8 cellular contexts compared by ENCODE assay signal in the genomic region with DNA sequence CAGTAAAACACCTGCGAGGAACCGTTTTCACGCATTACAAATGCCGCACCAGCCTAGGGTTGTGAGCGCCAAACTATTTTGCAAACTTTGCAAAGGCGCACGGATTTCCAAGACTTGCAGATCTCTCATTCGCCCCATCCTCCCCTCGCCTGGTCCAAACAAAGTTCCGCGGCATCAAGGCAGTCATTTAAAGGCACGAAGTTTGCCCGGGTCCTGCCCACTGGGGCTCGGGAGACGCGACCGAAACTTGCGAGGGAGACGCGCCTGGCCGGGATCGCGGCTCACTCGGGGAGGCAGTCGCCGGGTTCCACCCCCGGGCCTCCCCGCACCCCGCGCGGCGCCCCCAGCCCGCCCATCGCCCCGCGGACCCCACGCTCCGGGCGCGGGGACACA. TPM values are rescaled to one million over a fixed set of nuclear protein-coding genes. Genes with fewer than 3 reads are reported as not detected.
DNase-seq lines count a peak whose midpoint lies in the region; ATAC-seq and TF ChIP-seq lines count a peak whose summit lies in the region.

No MANE protein-coding gene starts in this region.

- intact Hi-C loops in aorta (cut with DNase I), result loop anchor here (5.0 to 10.0 kb wide), 4 partner anchors 84 to 146 kb away; no protein-coding TSS in a partner anchor

- peak overlapping the region; percentile 79 to 96 (median 94) for H3K27ac ChIP-seq in BLaER1 treated with 17β-estradiol and CSF1 and Interleukin-3, amounts not matched to agents 10 nM and 100 nM
- H3K27ac ChIP-seq in aorta (ENCODE audit: low read depth in 1 of 2, low read length in 2 of 2), result peak overlapping the region; percentile 72 to 76

- peak overlapping the region; percentile 82 to 96 (median 91) for H3K27ac Mint-ChIP-seq in nephron

- peaks cover 6% of the 10 kb centered on the region for H3K27me3 Mint-ChIP-seq in activated T-cell treated with anti-CD3 and anti-CD28 coated beads, Interleukin-2, amount 50 U/mL, for 4 hours (ENCODE audit: low read depth)
- H3K27me3 Mint-ChIP-seq in nephron (ENCODE audit: low read depth), result no peaks in the 10 kb centered on the region

- H3K4me1 ChIP-seq in BLaER1 treated with 17β-estradiol and CSF1 and Interleukin-3, amounts not matched to agents 10 nM and 100 nM, result peaks cover 31 to 43% (median 36%) of the 10 kb centered on the region in 10 experiments
- peaks cover 0 to 7% of the 10 kb centered on the region in 2 donors for H3K4me1 ChIP-seq in aorta (ENCODE audit: control insufficient read depth in 1 of 2, insufficient read depth in 2 of 2, low read length in 2 of 2)

- no peaks in the 10 kb centered on the region for H3K27me3 ChIP-seq in BLaER1 treated with 17β-estradiol and CSF1 and Interleukin-3, amounts not matched to agents 10 nM and 100 nM
- H3K27me3 ChIP-seq in aorta (ENCODE audit: control insufficient read depth in 1 of 2, insufficient read depth in 2 of 2, low read length in 1 of 2), result no peaks in the 10 kb centered on the region

- H3K9me3 ChIP-seq in BLaER1 treated with 17β-estradiol and CSF1 and Interleukin-3, amounts not matched to agents 10 nM and 100 nM (replicated peaks in 1 of 11), result peaks cover 0 to 14% (median 4%) of the 10 kb centered on the region in 11 experiments; a peak in 7 of 22 replicates
- H3K9me3 ChIP-seq in aorta (ENCODE audit: control insufficient read depth, low read length), result no peaks in the 10 kb centered on the region

- TF ChIP-seq CTCF in fibroblast of mammary gland (conservative IDR thresholded peaks at IDR 0.05; ENCODE audit: control insufficient read depth, insufficient read depth, low read depth, low read length), result no peak
- TF ChIP-seq CTCF in nephron (IDR thresholded peaks at IDR 0.05; ENCODE audit: unreplicated experiment in 3 of 3), result no peak

- H4K20me1 ChIP-seq in BLaER1 treated with 17β-estradiol and CSF1 and Interleukin-3, amounts not matched to agents 10 nM and 100 nM, result peaks cover 0 to 21% (median 12%) of the 10 kb centered on the region in 11 experiments; a peak in 9 of 22 replicates

- H3K4me1 Mint-ChIP-seq in activated T-cell treated with anti-CD3 and anti-CD28 coated beads, Interleukin-2, amount 50 U/mL, for 4 hours (ENCODE audit: low read depth), result peaks cover 49% of the 10 kb centered on the region
- peaks cover 12% of the 10 kb centered on the region for H3K4me1 Mint-ChIP-seq in nephron

- in situ Hi-C loops in KBM-7 (cut with MboI; ENCODE audit: low pct_unique_long_range_greater_than_20kb, low sequenced_read_pairs), result no loop called here

- no peaks in the 10 kb centered on the region for H3K36me3 Mint-ChIP-seq in activated T-cell treated with anti-CD3 and anti-CD28 coated beads, Interleukin-2, amount 50 U/mL, for 4 hours (ENCODE audit: insufficient read depth)
- peaks cover 5% of the 10 kb centered on the region for H3K36me3 Mint-ChIP-seq in nephron (ENCODE audit: low read depth)

- WGBS in aorta, 2 donors, result 0 to 1% methylated on average over 26 to 40 of the region's 40 CpGs

- H3K9ac ChIP-seq in BLaER1 treated with 17β-estradiol and CSF1 and Interleukin-3, amounts not matched to agents 10 nM and 100 nM, result peak overlapping the region; percentile 92 to 97 (median 96)

- peak overlapping the region; percentile 71 to 92 (median 82) for H3K4me2 ChIP-seq in BLaER1 treated with 17β-estradiol and CSF1 and Interleukin-3, amounts not matched to agents 10 nM and 100 nM

- peak; percentile 6 for ATAC-seq in GM21360 (IDR thresholded peaks at IDR 0.05; ENCODE audit: unreplicated experiment)
- peak; percentile 24 to 29 for ATAC-seq in activated T-cell treated with anti-CD3 and anti-CD28 coated beads, Interleukin-2, amount 50 U/mL, for 4 hours
- peak; percentile 50 for ATAC-seq in aorta (ENCODE audit: low FRiP score)

- H3K9me3 Mint-ChIP-seq in activated T-cell treated with anti-CD3 and anti-CD28 coated beads, Interleukin-2, amount 50 U/mL, for 4 hours, result no peaks in the 10 kb centered on the region
- H3K9me3 Mint-ChIP-seq in nephron, result no peaks in the 10 kb centered on the region

- peak overlapping the region; percentile 84 to 98 (median 93) for H3K4me3 ChIP-seq in BLaER1 treated with 17β-estradiol and CSF1 and Interleukin-3, amounts not matched to agents 10 nM and 100 nM
- peak overlapping the region; percentile 86 for H3K4me3 ChIP-seq in fibroblast of mammary gland (ENCODE audit: control insufficient read depth, low read depth, low read length)
- peak overlapping the region; percentile 95 to 98 for H3K4me3 ChIP-seq in aorta (ENCODE audit: low read length in 2 of 2)

- H3K36me3 ChIP-seq in BLaER1 treated with 17β-estradiol and CSF1 and Interleukin-3, amounts not matched to agents 10 nM and 100 nM, result peaks cover 0 to 7% (median 0%) of the 10 kb centered on the region in 11 experiments; a peak in 5 of 22 replicates
- no peaks in the 10 kb centered on the region for H3K36me3 ChIP-seq in aorta (ENCODE audit: control insufficient read depth in 1 of 2, insufficient read depth in 2 of 2, low read length in 1 of 2)

- peak; percentile 41 for DNase-seq in KBM-7
- DNase-seq in activated T-cell treated with anti-CD3 and anti-CD28 coated beads, Interleukin-2, amount 50 U/mL, for 4 hours, result peak; percentile 11
- DNase-seq in fibroblast of mammary gland (ENCODE audit: low read depth), result peak; percentile 36
- DNase-seq in aorta, result peak; percentile 52 to 81
- DNase-seq in NCI-H2081 (lab: John Stamatoyannopoulos, UW), result no peak

- peak overlapping the region; percentile 86 for H3K4me3 Mint-ChIP-seq in activated T-cell treated with anti-CD3 and anti-CD28 coated beads, Interleukin-2, amount 50 U/mL, for 4 hours
- H3K4me3 Mint-ChIP-seq in nephron, result peak overlapping the region; percentile 85 to 96 (median 96)

RNA-seq across cellular contexts. Expression of gene USP6NL, which starts 0.6 kb away (rescaled TPM):
- 1 to 10 TPM; 4.7 to 5.3 (median 4.7) TPM for total RNA-seq in activated T-cell treated with anti-CD3 and anti-CD28 coated beads, Interleukin-2, amount 50 U/mL, for 4 hours
- total RNA-seq in aorta, result 10 to 100 TPM; 11.3 to 12.5 TPM
- 1 to 10 TPM; 3.8 to 4.1 TPM for polyA plus RNA-seq in aorta

Comparison
In these comparisons a context has a peak if more than half of its experiments do, and no peak if none do; other contexts are left out.
1. DNase-seq: peak in KBM-7 (single experiment), activated T-cell treated with anti-CD3 and anti-CD28 coated beads, Interleukin-2, amount 50 U/mL, for 4 hours (single experiment), fibroblast of mammary gland (single experiment) and aorta (2 of 2); none in NCI-H2081 (0 of 2).
2. Peak in every context shown above with its lines, with median percentiles within 50 percentile points of each other: H3K4me3 ChIP-seq and ATAC-seq.